In the genomic region with DNA sequence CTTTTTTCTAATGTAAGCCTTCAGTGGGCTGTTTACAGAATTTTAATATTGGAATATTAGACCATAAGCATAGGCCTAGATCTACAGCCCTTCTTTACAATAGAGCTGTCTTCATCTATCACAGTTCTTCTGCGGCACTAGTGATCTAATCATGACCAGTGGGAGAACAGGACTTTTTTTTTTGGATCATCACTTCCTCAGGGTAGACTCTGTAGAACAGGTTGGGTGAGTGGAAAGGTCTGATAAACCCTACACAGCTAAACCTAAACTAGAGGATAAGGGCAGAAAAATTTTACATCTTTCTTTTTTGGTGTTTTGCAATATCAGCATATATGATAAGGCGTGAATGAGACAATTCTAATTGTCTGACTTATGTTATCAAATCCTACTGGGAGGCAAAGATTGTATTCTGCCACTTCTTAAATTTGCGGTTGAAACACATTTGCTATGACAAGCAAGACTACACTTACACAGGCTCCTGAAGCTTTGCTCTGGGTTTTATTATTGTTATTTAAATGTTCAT, we compare ENCODE assay signal across 1 cellular context.
TF ChIP-seq lines count a peak whose summit lies in the region.

No MANE protein-coding gene starts in this region.

TF ChIP-seq in K562, 482 proteins besides CTCF, POLR2A, EP300 and RAD21 (continues in another document):
- no peak for TF ChIP-seq ERF (CRISPR knock-in tag; IDR thresholded peaks at IDR 0.05)
- no peak for TF ChIP-seq ZNF134 (CRISPR knock-in tag; conservative IDR thresholded peaks at IDR 0.05)
- TF ChIP-seq FOXJ3 (CRISPR knock-in tag; IDR thresholded peaks at IDR 0.05), result no peak
- TF ChIP-seq TCF3 (CRISPR knock-in tag; IDR thresholded peaks at IDR 0.05), result no peak
- TF ChIP-seq ZZZ3 (IDR thresholded peaks at IDR 0.05), result no peak
- TF ChIP-seq C11orf30 (IDR thresholded peaks at IDR 0.05; ENCODE audit: low read depth), result peak; percentile 90
- TF ChIP-seq EP400 (IDR thresholded peaks at IDR 0.05), result no peak
- TF ChIP-seq, protein P1, sequence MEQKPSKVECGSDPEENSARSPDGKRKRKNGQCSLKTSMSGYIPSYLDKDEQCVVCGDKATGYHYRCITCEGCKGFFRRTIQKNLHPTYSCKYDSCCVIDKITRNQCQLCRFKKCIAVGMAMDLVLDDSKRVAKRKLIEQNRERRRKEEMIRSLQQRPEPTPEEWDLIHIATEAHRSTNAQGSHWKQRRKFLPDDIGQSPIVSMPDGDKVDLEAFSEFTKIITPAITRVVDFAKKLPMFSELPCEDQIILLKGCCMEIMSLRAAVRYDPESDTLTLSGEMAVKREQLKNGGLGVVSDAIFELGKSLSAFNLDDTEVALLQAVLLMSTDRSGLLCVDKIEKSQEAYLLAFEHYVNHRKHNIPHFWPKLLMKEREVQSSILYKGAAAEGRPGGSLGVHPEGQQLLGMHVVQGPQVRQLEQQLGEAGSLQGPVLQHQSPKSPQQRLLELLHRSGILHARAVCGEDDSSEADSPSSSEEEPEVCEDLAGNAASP (IDR thresholded peaks at IDR 0.05), result no peak
- TF ChIP-seq, protein P2, sequence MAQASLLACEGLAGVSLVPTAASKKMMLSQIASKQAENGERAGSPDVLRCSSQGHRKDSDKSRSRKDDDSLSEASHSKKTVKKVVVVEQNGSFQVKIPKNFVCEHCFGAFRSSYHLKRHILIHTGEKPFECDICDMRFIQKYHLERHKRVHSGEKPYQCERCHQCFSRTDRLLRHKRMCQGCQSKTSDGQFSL (CRISPR knock-in tag; IDR thresholded peaks at IDR 0.05), result no peak
- TF ChIP-seq, protein P2 (tag; IDR thresholded peaks at IDR 0.05), result no peak
- TF ChIP-seq ZSCAN29 (IDR thresholded peaks at IDR 0.05), result no peak
- TF ChIP-seq, protein P3, sequence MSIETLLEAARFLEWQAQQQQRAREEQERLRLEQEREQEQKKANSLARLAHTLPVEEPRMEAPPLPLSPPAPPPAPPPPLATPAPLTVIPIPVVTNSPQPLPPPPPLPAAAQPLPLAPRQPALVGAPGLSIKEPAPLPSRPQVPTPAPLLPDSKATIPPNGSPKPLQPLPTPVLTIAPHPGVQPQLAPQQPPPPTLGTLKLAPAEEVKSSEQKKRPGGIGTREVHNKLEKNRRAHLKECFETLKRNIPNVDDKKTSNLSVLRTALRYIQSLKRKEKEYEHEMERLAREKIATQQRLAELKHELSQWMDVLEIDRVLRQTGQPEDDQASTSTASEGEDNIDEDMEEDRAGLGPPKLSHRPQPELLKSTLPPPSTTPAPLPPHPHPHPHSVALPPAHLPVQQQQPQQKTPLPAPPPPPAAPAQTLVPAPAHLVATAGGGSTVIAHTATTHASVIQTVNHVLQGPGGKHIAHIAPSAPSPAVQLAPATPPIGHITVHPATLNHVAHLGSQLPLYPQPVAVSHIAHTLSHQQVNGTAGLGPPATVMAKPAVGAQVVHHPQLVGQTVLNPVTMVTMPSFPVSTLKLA (conservative IDR thresholded peaks at IDR 0.05), result no peak
- TF ChIP-seq CEBPG (CRISPR knock-in tag; IDR thresholded peaks at IDR 0.05), result no peak
- no peak for TF ChIP-seq CEBPG (tag; conservative IDR thresholded peaks at IDR 0.05 in 1 of 2, IDR thresholded peaks at IDR 0.05 in 1 of 2)
- no peak for TF ChIP-seq SNIP1 (IDR thresholded peaks at IDR 0.05; ENCODE audit: low read depth)
- no peak for TF ChIP-seq ZNF77 (CRISPR knock-in tag; IDR thresholded peaks at IDR 0.05)
- TF ChIP-seq CBFA2T3 (IDR thresholded peaks at IDR 0.05), result peak; percentile 29
- TF ChIP-seq SMARCA5 (IDR thresholded peaks at IDR 0.05), result no peak
- TF ChIP-seq, protein P4, sequence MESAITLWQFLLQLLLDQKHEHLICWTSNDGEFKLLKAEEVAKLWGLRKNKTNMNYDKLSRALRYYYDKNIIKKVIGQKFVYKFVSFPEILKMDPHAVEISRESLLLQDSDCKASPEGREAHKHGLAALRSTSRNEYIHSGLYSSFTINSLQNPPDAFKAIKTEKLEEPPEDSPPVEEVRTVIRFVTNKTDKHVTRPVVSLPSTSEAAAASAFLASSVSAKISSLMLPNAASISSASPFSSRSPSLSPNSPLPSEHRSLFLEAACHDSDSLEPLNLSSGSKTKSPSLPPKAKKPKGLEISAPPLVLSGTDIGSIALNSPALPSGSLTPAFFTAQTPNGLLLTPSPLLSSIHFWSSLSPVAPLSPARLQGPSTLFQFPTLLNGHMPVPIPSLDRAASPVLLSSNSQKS (CRISPR knock-in tag; IDR thresholded peaks at IDR 0.05), result no peak
- no peak for TF ChIP-seq BRD4 (IDR thresholded peaks at IDR 0.05)
- TF ChIP-seq HNRNPL (IDR thresholded peaks at IDR 0.05; ENCODE audit: low read depth, low read length), result no peak
- TF ChIP-seq, protein P5, sequence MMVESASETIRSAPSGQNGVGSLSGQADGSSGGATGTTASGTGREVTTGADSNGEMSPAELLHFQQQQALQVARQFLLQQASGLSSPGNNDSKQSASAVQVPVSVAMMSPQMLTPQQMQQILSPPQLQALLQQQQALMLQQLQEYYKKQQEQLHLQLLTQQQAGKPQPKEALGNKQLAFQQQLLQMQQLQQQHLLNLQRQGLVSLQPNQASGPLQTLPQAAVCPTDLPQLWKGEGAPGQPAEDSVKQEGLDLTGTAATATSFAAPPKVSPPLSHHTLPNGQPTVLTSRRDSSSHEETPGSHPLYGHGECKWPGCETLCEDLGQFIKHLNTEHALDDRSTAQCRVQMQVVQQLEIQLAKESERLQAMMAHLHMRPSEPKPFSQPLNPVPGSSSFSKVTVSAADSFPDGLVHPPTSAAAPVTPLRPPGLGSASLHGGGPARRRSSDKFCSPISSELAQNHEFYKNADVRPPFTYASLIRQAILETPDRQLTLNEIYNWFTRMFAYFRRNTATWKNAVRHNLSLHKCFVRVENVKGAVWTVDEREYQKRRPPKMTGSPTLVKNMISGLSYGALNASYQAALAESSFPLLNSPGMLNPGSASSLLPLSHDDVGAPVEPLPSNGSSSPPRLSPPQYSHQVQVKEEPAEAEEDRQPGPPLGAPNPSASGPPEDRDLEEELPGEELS (CRISPR knock-in tag; IDR thresholded peaks at IDR 0.05; ENCODE audit: borderline replicate concordance), result no peak
- no peak for TF ChIP-seq ZNF764 (CRISPR knock-in tag; IDR thresholded peaks at IDR 0.05; ENCODE audit: low read depth)
- TF ChIP-seq MAFF (IDR thresholded peaks at IDR 0.05; ENCODE audit: low read length), result peak; percentile 94
- no peak for TF ChIP-seq ESRRA (IDR thresholded peaks at IDR 0.05; ENCODE audit: borderline replicate concordance, low read depth)
- no peak for TF ChIP-seq RBBP5 (IDR thresholded peaks at IDR 0.05; ENCODE audit: borderline replicate concordance, insufficient read depth, low read length, poor library complexity, severe bottlenecking)
- TF ChIP-seq MAFG (tag; conservative IDR thresholded peaks at IDR 0.05), result peak; percentile 87
- TF ChIP-seq ZNF124 (CRISPR knock-in tag; IDR thresholded peaks at IDR 0.05), result no peak
- TF ChIP-seq CBX8 (IDR thresholded peaks at IDR 0.05; ENCODE audit: borderline replicate concordance, extremely low read depth, low read depth, low read length, poor library complexity, severe bottlenecking), result no peak
- TF ChIP-seq, protein P6, sequence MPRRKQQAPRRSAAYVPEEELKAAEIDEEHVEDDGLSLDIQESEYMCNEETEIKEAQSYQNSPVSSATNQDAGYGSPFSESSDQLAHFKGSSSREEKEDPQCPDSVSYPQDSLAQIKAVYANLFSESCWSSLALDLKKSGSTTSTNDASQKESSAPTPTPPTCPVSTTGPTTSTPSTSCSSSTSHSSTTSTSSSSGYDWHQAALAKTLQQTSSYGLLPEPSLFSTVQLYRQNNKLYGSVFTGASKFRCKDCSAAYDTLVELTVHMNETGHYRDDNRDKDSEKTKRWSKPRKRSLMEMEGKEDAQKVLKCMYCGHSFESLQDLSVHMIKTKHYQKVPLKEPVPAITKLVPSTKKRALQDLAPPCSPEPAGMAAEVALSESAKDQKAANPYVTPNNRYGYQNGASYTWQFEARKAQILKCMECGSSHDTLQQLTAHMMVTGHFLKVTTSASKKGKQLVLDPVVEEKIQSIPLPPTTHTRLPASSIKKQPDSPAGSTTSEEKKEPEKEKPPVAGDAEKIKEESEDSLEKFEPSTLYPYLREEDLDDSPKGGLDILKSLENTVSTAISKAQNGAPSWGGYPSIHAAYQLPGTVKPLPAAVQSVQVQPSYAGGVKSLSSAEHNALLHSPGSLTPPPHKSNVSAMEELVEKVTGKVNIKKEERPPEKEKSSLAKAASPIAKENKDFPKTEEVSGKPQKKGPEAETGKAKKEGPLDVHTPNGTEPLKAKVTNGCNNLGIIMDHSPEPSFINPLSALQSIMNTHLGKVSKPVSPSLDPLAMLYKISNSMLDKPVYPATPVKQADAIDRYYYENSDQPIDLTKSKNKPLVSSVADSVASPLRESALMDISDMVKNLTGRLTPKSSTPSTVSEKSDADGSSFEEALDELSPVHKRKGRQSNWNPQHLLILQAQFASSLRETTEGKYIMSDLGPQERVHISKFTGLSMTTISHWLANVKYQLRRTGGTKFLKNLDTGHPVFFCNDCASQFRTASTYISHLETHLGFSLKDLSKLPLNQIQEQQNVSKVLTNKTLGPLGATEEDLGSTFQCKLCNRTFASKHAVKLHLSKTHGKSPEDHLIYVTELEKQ (CRISPR knock-in tag; IDR thresholded peaks at IDR 0.05), result no peak
- TF ChIP-seq, protein P7, sequence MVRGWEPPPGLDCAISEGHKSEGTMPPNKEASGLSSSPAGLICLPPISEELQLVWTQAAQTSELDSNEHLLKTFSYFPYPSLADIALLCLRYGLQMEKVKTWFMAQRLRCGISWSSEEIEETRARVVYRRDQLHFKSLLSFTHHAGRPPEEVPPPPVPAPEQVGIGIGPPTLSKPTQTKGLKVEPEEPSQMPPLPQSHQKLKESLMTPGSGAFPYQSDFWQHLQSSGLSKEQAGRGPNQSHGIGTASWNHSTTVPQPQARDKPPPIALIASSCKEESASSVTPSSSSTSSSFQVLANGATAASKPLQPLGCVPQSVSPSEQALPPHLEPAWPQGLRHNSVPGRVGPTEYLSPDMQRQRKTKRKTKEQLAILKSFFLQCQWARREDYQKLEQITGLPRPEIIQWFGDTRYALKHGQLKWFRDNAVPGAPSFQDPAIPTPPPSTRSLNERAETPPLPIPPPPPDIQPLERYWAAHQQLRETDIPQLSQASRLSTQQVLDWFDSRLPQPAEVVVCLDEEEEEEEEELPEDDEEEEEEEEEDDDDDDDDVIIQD (CRISPR knock-in tag; IDR thresholded peaks at IDR 0.05), result no peak
- TF ChIP-seq, protein P8, sequence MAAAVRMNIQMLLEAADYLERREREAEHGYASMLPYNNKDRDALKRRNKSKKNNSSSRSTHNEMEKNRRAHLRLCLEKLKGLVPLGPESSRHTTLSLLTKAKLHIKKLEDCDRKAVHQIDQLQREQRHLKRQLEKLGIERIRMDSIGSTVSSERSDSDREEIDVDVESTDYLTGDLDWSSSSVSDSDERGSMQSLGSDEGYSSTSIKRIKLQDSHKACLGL (CRISPR knock-in tag; IDR thresholded peaks at IDR 0.05; ENCODE audit: borderline replicate concordance, poor library complexity, severe bottlenecking), result no peak
- TF ChIP-seq, protein P9, sequence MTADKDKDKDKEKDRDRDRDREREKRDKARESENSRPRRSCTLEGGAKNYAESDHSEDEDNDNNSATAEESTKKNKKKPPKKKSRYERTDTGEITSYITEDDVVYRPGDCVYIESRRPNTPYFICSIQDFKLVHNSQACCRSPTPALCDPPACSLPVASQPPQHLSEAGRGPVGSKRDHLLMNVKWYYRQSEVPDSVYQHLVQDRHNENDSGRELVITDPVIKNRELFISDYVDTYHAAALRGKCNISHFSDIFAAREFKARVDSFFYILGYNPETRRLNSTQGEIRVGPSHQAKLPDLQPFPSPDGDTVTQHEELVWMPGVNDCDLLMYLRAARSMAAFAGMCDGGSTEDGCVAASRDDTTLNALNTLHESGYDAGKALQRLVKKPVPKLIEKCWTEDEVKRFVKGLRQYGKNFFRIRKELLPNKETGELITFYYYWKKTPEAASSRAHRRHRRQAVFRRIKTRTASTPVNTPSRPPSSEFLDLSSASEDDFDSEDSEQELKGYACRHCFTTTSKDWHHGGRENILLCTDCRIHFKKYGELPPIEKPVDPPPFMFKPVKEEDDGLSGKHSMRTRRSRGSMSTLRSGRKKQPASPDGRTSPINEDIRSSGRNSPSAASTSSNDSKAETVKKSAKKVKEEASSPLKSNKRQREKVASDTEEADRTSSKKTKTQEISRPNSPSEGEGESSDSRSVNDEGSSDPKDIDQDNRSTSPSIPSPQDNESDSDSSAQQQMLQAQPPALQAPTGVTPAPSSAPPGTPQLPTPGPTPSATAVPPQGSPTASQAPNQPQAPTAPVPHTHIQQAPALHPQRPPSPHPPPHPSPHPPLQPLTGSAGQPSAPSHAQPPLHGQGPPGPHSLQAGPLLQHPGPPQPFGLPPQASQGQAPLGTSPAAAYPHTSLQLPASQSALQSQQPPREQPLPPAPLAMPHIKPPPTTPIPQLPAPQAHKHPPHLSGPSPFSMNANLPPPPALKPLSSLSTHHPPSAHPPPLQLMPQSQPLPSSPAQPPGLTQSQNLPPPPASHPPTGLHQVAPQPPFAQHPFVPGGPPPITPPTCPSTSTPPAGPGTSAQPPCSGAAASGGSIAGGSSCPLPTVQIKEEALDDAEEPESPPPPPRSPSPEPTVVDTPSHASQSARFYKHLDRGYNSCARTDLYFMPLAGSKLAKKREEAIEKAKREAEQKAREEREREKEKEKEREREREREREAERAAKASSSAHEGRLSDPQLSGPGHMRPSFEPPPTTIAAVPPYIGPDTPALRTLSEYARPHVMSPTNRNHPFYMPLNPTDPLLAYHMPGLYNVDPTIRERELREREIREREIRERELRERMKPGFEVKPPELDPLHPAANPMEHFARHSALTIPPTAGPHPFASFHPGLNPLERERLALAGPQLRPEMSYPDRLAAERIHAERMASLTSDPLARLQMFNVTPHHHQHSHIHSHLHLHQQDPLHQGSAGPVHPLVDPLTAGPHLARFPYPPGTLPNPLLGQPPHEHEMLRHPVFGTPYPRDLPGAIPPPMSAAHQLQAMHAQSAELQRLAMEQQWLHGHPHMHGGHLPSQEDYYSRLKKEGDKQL (CRISPR knock-in tag; IDR thresholded peaks at IDR 0.05; ENCODE audit: borderline replicate concordance), result no peak
- TF ChIP-seq, protein P10, sequence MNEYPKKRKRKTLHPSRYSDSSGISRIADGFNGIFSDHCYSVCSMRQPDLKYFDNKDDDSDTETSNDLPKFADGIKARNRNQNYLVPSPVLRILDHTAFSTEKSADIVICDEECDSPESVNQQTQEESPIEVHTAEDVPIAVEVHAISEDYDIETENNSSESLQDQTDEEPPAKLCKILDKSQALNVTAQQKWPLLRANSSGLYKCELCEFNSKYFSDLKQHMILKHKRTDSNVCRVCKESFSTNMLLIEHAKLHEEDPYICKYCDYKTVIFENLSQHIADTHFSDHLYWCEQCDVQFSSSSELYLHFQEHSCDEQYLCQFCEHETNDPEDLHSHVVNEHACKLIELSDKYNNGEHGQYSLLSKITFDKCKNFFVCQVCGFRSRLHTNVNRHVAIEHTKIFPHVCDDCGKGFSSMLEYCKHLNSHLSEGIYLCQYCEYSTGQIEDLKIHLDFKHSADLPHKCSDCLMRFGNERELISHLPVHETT (CRISPR knock-in tag; conservative IDR thresholded peaks at IDR 0.05 in 1 of 2, IDR thresholded peaks at IDR 0.05 in 1 of 2), result no peak
- no peak for TF ChIP-seq LARP7 (IDR thresholded peaks at IDR 0.05)
- TF ChIP-seq NFYB (IDR thresholded peaks at IDR 0.05; ENCODE audit: extremely low read depth, insufficient read length), result no peak
- no peak for TF ChIP-seq BCOR (IDR thresholded peaks at IDR 0.05)
- peak; percentile 92 for TF ChIP-seq MAFK (IDR thresholded peaks at IDR 0.05; ENCODE audit: low read length)
- TF ChIP-seq L3MBTL2 (IDR thresholded peaks at IDR 0.05), result no peak
- no peak for TF ChIP-seq POU5F1 (IDR thresholded peaks at IDR 0.05; ENCODE audit: borderline replicate concordance, low read depth, low read length, partially characterized antibody)
- no peak for TF ChIP-seq ZC3H4 (CRISPR knock-in tag; IDR thresholded peaks at IDR 0.05; ENCODE audit: borderline replicate concordance)
- TF ChIP-seq ZNF316 (IDR thresholded peaks at IDR 0.05), result peak; percentile 95
- no peak for TF ChIP-seq NFE2 (IDR thresholded peaks at IDR 0.05; ENCODE audit: low read depth)
